In genomic region chr13:74287672-74288169, GRCh38 we compare ENCODE assay signal across 8 cellular contexts.
DNase-seq lines count a peak whose midpoint lies in the region; ATAC-seq lines count a peak whose summit lies in the region.

No MANE protein-coding gene starts in this region.

- DNase-seq in DMS53 treated with DMSO at 0.1 percent for 48 hours (lab: John Stamatoyannopoulos, UW; ENCODE audit: unreplicated experiment) (peak; percentile 5), NCI-H2171 treated with DMSO at 0.1 percent for 48 hours (lab: John Stamatoyannopoulos, UW) (peak; percentile 88), lung microvascular endothelial cell (ENCODE audit: low read depth in 2 of 2) (peak; percentile 1 to 54)
- peak; percentile 77 to 82 for DNase-seq in activated CD4-positive, alpha-beta T cell treated with anti-CD3 and anti-CD28 coated beads, Interleukin-2, amount 50 U/mL, for 4 hours
- DNase-seq in stimulated activated CD4-positive, alpha-beta T cell treated with anti-CD3 and anti-CD28 coated beads, TNF-alpha, amount 100 ng/mL, for 4 hours (ENCODE audit: low read depth in 3 of 3) = peak; percentile 29 to 72 (median 64)

- ATAC-seq in HG02610 (IDR thresholded peaks at IDR 0.05; ENCODE audit: unreplicated experiment) = peak; percentile 34
- no peak for ATAC-seq in GM19324 (IDR thresholded peaks at IDR 0.05; ENCODE audit: low FRiP score, unreplicated experiment)

- H3K4me3 Mint-ChIP-seq in dendritic cell treated with granulocyte-macrophage colony-stimulating factor and Interleukin-4, amounts not matched to agents 40 ng/mL and 50 ng/mL, for 4 days = peak overlapping the region; percentile 50

- no peaks in the 10 kb centered on the region for H3K36me3 Mint-ChIP-seq in dendritic cell treated with granulocyte-macrophage colony-stimulating factor and Interleukin-4, amounts not matched to agents 40 ng/mL and 50 ng/mL, for 4 days (ENCODE audit: low read depth)

- intact Hi-C loops in dendritic cell treated with granulocyte-macrophage colony-stimulating factor and Interleukin-4, amounts not matched to agents 40 ng/mL and 50 ng/mL, for 4 days (cut with micrococcal nuclease) = loop anchor here (5.0 kb wide), 1 partner anchor 450 kb away; no protein-coding TSS in a partner anchor

- H3K4me1 Mint-ChIP-seq in dendritic cell treated with granulocyte-macrophage colony-stimulating factor and Interleukin-4, amounts not matched to agents 40 ng/mL and 50 ng/mL, for 4 days (ENCODE audit: low read depth) = peaks cover 25% of the 10 kb centered on the region

- H3K9me3 Mint-ChIP-seq in dendritic cell treated with granulocyte-macrophage colony-stimulating factor and Interleukin-4, amounts not matched to agents 40 ng/mL and 50 ng/mL, for 4 days = no peaks in the 10 kb centered on the region

- no peak overlapping the region for H3K27ac Mint-ChIP-seq in dendritic cell treated with granulocyte-macrophage colony-stimulating factor and Interleukin-4, amounts not matched to agents 40 ng/mL and 50 ng/mL, for 4 days

- peaks cover 24% of the 10 kb centered on the region for H3K27me3 Mint-ChIP-seq in dendritic cell treated with granulocyte-macrophage colony-stimulating factor and Interleukin-4, amounts not matched to agents 40 ng/mL and 50 ng/mL, for 4 days

Comparison
In these comparisons a context has a peak if more than half of its experiments do, and no peak if none do; other contexts are left out.
1. DNase-seq: peak in every context shown above with its lines; median percentile 88 in NCI-H2171 treated with DMSO at 0.1 percent for 48 hours; 80 in activated CD4-positive, alpha-beta T cell treated with anti-CD3 and anti-CD28 coated beads, Interleukin-2, amount 50 U/mL, for 4 hours; 64 in stimulated activated CD4-positive, alpha-beta T cell treated with anti-CD3 and anti-CD28 coated beads, TNF-alpha, amount 100 ng/mL, for 4 hours; 28 in lung microvascular endothelial cell; 5 in DMS53 treated with DMSO at 0.1 percent for 48 hours.